ENCODE assay signal across 1 cellular context in the genomic region with DNA sequence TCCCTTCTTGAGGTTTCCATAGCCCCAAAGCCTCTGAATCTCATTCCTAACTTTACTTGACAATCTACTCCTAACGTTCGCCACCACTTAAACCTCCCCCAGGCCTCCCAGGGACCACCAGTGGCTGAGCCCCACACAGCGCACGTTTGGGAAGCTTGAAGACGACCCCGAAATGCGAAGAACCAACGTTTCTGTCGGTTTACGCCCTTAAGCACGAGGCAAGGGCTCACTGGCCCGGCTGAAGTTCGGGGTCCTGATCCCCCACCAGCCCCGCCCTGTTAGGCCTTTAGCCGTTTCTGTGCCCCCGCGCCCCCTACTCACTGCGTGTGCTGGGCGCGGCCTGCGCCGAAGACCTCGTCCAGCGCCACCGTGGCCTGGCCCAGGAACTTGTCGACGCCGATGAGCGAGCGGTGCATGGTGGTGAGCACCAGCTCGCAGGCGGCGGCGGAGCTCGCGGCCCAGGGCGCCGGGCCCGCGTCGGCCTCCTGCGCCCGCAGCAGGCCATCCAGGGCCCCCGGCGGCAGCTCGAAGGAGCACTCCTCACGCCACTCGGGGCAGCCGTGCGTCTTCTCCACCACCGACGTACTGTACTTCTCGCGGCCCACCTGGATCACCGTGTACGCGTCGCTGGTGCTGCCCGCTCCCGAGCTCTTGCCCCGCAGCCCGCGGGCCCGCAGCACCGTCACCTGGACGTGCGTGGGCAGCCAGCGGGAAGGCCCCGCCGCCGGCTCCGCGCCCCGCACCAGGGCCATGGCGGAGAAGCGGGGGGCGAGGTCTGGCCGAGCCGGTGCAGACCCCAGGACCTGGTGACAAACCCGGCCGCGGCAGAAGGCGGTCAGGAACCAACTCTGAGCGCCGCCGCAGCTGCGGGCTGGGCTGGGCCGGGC.
A peak's percentile ranks its signal among the peaks of the same experiment; 100 is the strongest.
TF ChIP-seq lines count a peak whose summit lies in the region.

No MANE protein-coding gene starts in this region.

TF ChIP-seq in WTC11, 78 proteins besides CTCF, POLR2A, EP300 and RAD21 (continued from another document and continues in another):
- TF ChIP-seq, protein P1, sequence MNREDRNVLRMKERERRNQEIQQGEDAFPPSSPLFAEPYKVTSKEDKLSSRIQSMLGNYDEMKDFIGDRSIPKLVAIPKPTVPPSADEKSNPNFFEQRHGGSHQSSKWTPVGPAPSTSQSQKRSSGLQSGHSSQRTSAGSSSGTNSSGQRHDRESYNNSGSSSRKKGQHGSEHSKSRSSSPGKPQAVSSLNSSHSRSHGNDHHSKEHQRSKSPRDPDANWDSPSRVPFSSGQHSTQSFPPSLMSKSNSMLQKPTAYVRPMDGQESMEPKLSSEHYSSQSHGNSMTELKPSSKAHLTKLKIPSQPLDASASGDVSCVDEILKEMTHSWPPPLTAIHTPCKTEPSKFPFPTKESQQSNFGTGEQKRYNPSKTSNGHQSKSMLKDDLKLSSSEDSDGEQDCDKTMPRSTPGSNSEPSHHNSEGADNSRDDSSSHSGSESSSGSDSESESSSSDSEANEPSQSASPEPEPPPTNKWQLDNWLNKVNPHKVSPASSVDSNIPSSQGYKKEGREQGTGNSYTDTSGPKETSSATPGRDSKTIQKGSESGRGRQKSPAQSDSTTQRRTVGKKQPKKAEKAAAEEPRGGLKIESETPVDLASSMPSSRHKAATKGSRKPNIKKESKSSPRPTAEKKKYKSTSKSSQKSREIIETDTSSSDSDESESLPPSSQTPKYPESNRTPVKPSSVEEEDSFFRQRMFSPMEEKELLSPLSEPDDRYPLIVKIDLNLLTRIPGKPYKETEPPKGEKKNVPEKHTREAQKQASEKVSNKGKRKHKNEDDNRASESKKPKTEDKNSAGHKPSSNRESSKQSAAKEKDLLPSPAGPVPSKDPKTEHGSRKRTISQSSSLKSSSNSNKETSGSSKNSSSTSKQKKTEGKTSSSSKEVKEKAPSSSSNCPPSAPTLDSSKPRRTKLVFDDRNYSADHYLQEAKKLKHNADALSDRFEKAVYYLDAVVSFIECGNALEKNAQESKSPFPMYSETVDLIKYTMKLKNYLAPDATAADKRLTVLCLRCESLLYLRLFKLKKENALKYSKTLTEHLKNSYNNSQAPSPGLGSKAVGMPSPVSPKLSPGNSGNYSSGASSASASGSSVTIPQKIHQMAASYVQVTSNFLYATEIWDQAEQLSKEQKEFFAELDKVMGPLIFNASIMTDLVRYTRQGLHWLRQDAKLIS (CRISPR knock-in tag; IDR thresholded peaks at IDR 0.05; ENCODE audit: borderline replicate concordance), result no peak
- TF ChIP-seq NFATC4 (CRISPR knock-in tag; IDR thresholded peaks at IDR 0.05) (no peak), KAT7 (CRISPR knock-in tag; IDR thresholded peaks at IDR 0.05; ENCODE audit: borderline replicate concordance) (peak; percentile 98), NR1H2 (CRISPR knock-in tag; IDR thresholded peaks at IDR 0.05) (no peak), ZBTB21 (CRISPR knock-in tag; IDR thresholded peaks at IDR 0.05; ENCODE audit: borderline replicate concordance) (no peak), MXD4 (CRISPR knock-in tag; IDR thresholded peaks at IDR 0.05; ENCODE audit: borderline replicate concordance) (no peak), MYBL2 (CRISPR knock-in tag; IDR thresholded peaks at IDR 0.05) (no peak), ELF4 (CRISPR knock-in tag; IDR thresholded peaks at IDR 0.05; ENCODE audit: low read depth) (peak; percentile 60; the same call in 1 of the 2 replicates), SP1 (CRISPR knock-in tag; conservative IDR thresholded peaks at IDR 0.05) (no peak; the same call in none of the 2 replicates), ZNF416 (CRISPR knock-in tag; IDR thresholded peaks at IDR 0.05) (no peak), FOXK1 (CRISPR knock-in tag; IDR thresholded peaks at IDR 0.05) (no peak), EMX1 (CRISPR knock-in tag; IDR thresholded peaks at IDR 0.05) (no peak), RORB (CRISPR knock-in tag; IDR thresholded peaks at IDR 0.05) (no peak), IRF2 (CRISPR knock-in tag; IDR thresholded peaks at IDR 0.05; ENCODE audit: borderline replicate concordance, low read depth) (no peak), GRHL2 (CRISPR knock-in tag; IDR thresholded peaks at IDR 0.05; ENCODE audit: insufficient replicate concordance, severe bottlenecking) (no peak)
- TF ChIP-seq, protein P2, sequence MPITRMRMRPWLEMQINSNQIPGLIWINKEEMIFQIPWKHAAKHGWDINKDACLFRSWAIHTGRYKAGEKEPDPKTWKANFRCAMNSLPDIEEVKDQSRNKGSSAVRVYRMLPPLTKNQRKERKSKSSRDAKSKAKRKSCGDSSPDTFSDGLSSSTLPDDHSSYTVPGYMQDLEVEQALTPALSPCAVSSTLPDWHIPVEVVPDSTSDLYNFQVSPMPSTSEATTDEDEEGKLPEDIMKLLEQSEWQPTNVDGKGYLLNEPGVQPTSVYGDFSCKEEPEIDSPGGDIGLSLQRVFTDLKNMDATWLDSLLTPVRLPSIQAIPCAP (CRISPR knock-in tag; IDR thresholded peaks at IDR 0.05), result no peak
- TF ChIP-seq, protein P3, sequence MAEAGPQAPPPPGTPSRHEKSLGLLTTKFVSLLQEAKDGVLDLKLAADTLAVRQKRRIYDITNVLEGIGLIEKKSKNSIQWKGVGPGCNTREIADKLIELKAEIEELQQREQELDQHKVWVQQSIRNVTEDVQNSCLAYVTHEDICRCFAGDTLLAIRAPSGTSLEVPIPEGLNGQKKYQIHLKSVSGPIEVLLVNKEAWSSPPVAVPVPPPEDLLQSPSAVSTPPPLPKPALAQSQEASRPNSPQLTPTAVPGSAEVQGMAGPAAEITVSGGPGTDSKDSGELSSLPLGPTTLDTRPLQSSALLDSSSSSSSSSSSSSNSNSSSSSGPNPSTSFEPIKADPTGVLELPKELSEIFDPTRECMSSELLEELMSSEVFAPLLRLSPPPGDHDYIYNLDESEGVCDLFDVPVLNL (CRISPR knock-in tag; IDR thresholded peaks at IDR 0.05; ENCODE audit: borderline replicate concordance, low read depth), result 0 out of 2 replicates have a peak, but pooled peaks have one; percentile 52
- TF ChIP-seq, protein P4, sequence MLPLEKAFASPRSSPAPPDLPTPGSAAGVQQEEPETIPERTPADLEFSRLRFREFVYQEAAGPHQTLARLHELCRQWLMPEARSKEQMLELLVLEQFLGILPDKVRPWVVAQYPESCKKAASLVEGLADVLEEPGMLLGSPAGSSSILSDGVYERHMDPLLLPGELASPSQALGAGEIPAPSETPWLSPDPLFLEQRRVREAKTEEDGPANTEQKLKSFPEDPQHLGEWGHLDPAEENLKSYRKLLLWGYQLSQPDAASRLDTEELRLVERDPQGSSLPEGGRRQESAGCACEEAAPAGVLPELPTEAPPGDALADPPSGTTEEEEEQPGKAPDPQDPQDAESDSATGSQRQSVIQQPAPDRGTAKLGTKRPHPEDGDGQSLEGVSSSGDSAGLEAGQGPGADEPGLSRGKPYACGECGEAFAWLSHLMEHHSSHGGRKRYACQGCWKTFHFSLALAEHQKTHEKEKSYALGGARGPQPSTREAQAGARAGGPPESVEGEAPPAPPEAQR (CRISPR knock-in tag; IDR thresholded peaks at IDR 0.05), result no peak
- TF ChIP-seq, protein P5, sequence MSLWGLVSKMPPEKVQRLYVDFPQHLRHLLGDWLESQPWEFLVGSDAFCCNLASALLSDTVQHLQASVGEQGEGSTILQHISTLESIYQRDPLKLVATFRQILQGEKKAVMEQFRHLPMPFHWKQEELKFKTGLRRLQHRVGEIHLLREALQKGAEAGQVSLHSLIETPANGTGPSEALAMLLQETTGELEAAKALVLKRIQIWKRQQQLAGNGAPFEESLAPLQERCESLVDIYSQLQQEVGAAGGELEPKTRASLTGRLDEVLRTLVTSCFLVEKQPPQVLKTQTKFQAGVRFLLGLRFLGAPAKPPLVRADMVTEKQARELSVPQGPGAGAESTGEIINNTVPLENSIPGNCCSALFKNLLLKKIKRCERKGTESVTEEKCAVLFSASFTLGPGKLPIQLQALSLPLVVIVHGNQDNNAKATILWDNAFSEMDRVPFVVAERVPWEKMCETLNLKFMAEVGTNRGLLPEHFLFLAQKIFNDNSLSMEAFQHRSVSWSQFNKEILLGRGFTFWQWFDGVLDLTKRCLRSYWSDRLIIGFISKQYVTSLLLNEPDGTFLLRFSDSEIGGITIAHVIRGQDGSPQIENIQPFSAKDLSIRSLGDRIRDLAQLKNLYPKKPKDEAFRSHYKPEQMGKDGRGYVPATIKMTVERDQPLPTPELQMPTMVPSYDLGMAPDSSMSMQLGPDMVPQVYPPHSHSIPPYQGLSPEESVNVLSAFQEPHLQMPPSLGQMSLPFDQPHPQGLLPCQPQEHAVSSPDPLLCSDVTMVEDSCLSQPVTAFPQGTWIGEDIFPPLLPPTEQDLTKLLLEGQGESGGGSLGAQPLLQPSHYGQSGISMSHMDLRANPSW (CRISPR knock-in tag; conservative IDR thresholded peaks at IDR 0.05; ENCODE audit: low read depth), result no peak
- TF ChIP-seq, protein P6, sequence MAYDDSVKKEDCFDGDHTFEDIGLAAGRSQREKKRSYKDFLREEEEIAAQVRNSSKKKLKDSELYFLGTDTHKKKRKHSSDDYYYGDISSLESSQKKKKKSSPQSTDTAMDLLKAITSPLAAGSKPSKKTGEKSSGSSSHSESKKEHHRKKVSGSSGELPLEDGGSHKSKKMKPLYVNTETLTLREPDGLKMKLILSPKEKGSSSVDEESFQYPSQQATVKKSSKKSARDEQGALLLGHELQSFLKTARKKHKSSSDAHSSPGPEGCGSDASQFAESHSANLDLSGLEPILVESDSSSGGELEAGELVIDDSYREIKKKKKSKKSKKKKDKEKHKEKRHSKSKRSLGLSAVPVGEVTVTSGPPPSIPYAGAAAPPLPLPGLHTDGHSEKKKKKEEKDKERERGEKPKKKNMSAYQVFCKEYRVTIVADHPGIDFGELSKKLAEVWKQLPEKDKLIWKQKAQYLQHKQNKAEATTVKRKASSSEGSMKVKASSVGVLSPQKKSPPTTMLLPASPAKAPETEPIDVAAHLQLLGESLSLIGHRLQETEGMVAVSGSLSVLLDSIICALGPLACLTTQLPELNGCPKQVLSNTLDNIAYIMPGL (CRISPR knock-in tag; IDR thresholded peaks at IDR 0.05), result peak; percentile 77
- TF ChIP-seq, protein P7, sequence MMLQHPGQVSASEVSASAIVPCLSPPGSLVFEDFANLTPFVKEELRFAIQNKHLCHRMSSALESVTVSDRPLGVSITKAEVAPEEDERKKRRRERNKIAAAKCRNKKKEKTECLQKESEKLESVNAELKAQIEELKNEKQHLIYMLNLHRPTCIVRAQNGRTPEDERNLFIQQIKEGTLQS (CRISPR knock-in tag; conservative IDR thresholded peaks at IDR 0.05), result no peak
- TF ChIP-seq, protein P8, sequence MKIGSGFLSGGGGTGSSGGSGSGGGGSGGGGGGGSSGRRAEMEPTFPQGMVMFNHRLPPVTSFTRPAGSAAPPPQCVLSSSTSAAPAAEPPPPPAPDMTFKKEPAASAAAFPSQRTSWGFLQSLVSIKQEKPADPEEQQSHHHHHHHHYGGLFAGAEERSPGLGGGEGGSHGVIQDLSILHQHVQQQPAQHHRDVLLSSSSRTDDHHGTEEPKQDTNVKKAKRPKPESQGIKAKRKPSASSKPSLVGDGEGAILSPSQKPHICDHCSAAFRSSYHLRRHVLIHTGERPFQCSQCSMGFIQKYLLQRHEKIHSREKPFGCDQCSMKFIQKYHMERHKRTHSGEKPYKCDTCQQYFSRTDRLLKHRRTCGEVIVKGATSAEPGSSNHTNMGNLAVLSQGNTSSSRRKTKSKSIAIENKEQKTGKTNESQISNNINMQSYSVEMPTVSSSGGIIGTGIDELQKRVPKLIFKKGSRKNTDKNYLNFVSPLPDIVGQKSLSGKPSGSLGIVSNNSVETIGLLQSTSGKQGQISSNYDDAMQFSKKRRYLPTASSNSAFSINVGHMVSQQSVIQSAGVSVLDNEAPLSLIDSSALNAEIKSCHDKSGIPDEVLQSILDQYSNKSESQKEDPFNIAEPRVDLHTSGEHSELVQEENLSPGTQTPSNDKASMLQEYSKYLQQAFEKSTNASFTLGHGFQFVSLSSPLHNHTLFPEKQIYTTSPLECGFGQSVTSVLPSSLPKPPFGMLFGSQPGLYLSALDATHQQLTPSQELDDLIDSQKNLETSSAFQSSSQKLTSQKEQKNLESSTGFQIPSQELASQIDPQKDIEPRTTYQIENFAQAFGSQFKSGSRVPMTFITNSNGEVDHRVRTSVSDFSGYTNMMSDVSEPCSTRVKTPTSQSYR (CRISPR knock-in tag; IDR thresholded peaks at IDR 0.05), result no peak
- TF ChIP-seq, protein P9, sequence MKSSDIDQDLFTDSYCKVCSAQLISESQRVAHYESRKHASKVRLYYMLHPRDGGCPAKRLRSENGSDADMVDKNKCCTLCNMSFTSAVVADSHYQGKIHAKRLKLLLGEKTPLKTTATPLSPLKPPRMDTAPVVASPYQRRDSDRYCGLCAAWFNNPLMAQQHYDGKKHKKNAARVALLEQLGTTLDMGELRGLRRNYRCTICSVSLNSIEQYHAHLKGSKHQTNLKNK (CRISPR knock-in tag; IDR thresholded peaks at IDR 0.05), result no peak
- TF ChIP-seq, protein P10, sequence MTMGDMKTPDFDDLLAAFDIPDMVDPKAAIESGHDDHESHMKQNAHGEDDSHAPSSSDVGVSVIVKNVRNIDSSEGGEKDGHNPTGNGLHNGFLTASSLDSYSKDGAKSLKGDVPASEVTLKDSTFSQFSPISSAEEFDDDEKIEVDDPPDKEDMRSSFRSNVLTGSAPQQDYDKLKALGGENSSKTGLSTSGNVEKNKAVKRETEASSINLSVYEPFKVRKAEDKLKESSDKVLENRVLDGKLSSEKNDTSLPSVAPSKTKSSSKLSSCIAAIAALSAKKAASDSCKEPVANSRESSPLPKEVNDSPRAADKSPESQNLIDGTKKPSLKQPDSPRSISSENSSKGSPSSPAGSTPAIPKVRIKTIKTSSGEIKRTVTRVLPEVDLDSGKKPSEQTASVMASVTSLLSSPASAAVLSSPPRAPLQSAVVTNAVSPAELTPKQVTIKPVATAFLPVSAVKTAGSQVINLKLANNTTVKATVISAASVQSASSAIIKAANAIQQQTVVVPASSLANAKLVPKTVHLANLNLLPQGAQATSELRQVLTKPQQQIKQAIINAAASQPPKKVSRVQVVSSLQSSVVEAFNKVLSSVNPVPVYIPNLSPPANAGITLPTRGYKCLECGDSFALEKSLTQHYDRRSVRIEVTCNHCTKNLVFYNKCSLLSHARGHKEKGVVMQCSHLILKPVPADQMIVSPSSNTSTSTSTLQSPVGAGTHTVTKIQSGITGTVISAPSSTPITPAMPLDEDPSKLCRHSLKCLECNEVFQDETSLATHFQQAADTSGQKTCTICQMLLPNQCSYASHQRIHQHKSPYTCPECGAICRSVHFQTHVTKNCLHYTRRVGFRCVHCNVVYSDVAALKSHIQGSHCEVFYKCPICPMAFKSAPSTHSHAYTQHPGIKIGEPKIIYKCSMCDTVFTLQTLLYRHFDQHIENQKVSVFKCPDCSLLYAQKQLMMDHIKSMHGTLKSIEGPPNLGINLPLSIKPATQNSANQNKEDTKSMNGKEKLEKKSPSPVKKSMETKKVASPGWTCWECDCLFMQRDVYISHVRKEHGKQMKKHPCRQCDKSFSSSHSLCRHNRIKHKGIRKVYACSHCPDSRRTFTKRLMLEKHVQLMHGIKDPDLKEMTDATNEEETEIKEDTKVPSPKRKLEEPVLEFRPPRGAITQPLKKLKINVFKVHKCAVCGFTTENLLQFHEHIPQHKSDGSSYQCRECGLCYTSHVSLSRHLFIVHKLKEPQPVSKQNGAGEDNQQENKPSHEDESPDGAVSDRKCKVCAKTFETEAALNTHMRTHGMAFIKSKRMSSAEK (CRISPR knock-in tag; IDR thresholded peaks at IDR 0.05; ENCODE audit: borderline replicate concordance), result no peak
- TF ChIP-seq, protein P11, sequence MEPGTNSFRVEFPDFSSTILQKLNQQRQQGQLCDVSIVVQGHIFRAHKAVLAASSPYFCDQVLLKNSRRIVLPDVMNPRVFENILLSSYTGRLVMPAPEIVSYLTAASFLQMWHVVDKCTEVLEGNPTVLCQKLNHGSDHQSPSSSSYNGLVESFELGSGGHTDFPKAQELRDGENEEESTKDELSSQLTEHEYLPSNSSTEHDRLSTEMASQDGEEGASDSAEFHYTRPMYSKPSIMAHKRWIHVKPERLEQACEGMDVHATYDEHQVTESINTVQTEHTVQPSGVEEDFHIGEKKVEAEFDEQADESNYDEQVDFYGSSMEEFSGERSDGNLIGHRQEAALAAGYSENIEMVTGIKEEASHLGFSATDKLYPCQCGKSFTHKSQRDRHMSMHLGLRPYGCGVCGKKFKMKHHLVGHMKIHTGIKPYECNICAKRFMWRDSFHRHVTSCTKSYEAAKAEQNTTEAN (CRISPR knock-in tag; IDR thresholded peaks at IDR 0.05), result no peak; the same call in 1 of the 2 replicates
